Comparison of ENCODE assay signal across 8 cellular contexts in genomic region chr5:141186897-141187512, GRCh38. TPM values are rescaled to one million over a fixed set of nuclear protein-coding genes. Genes with fewer than 3 reads are reported as not detected.
A peak's percentile ranks its signal among the peaks of the same experiment; 100 is the strongest.
DNase-seq lines count a peak whose midpoint lies in the region; ATAC-seq lines count a peak whose summit lies in the region.

PCDHB9 (plus strand) TSS chr5:141187161; CDS start chr5:141187319, 158 bp downstream.

- peaks cover 2 to 11% (median 4%) of the 10 kb centered on the region in 4 donors for H3K4me1 Mint-ChIP-seq in naive thymus-derived CD8-positive, alpha-beta T cell

- no peak for ATAC-seq in naive thymus-derived CD8-positive, alpha-beta T cell

- H3K9me3 Mint-ChIP-seq in naive thymus-derived CD8-positive, alpha-beta T cell, result peaks cover 6 to 71% (median 50%) of the 10 kb centered on the region in 9 donors

- H3K27me3 Mint-ChIP-seq in naive thymus-derived CD8-positive, alpha-beta T cell, result peaks cover 44 to 82% (median 67%) of the 10 kb centered on the region in 5 donors

- H3K36me3 Mint-ChIP-seq in naive thymus-derived CD8-positive, alpha-beta T cell, result peaks cover 22 to 53% (median 25%) of the 10 kb centered on the region in 3 donors

- H3K4me3 Mint-ChIP-seq in naive thymus-derived CD8-positive, alpha-beta T cell, result peak within 1 kb of the TSS in 8 of 10 donors; percentile 12 to 56 (median 34)

- in situ Hi-C loops in G401 (cut with HindIII; ENCODE audit: low sequenced_read_pairs), result loop anchor here (25.0 kb wide), 1 partner anchor 375 kb away; no protein-coding TSS in a partner anchor

- POLR2A ChIA-PET in naive thymus-derived CD8-positive, alpha-beta T cell (lab: Charles Lee), result no interaction called here

- peak within 1 kb of the TSS in 1 of 10 donors; percentile 6 for H3K27ac Mint-ChIP-seq in naive thymus-derived CD8-positive, alpha-beta T cell

- DNase-seq in 8988T (peak; percentile 74), G401 (ENCODE audit: low spot score) (peak; percentile 34), NCI-H226 (peak; percentile 22), astrocyte of the hippocampus (ENCODE audit: low read depth, low spot score) (peak; percentile 7), SHP77 (lab: John Stamatoyannopoulos, UW) (no peak), KG1 (lab: John Stamatoyannopoulos, UW) (no peak)
- DNase-seq in naive thymus-derived CD8-positive, alpha-beta T cell, result peak in 3 of 10 donors; percentile 6 to 22 (median 17)
- no peak for DNase-seq in central memory CD4-positive, alpha-beta T cell

RNA-seq across cellular contexts. Expression of gene PCDHB9, which starts in this region (rescaled TPM):
- 0.18 and 7.3 TPM in 2 replicates for total RNA-seq in G401 (2014; rRNA removed; shearing (Covaris generic))
- total RNA-seq in naive thymus-derived CD8-positive, alpha-beta T cell, result not detected
- not detected for polyA plus RNA-seq in naive thymus-derived CD8-positive, alpha-beta T cell

Comparison
In these comparisons a context has a peak if more than half of its experiments do, and no peak if none do; other contexts are left out.
1. DNase-seq: peak in 8988T (single experiment), G401 (single experiment), NCI-H226 (single experiment) and astrocyte of the hippocampus (single experiment); none in central memory CD4-positive, alpha-beta T cell (single experiment), SHP77 (0 of 2) and KG1 (single experiment).